Comparison of ENCODE assay signal across 35 cellular contexts in genomic region chrX:109667986-109668385, GRCh38.
"Had no signal": no experiment of that assay in that cellular context is flagged by ENCODE, and none has a peak within 500 bp of the region (broad histone marks: within the 10 kb centered on the region; RNA-seq: fewer than 3 reads in every experiment).

No MANE protein-coding gene starts in this region.

- H3K27me3 ChIP-seq: MG63 had no signal

- H3K4me2 ChIP-seq: KMS-11 had no signal

- DNase-seq: Karpas-422, Kasumi-1, KG1, MG63, MM.1S, MV-4-11, NCI-H1048, NCI-H1092, NCI-H1092 treated with DMSO at 0.1 percent for 48 hours, NCI-H1105, NCI-H1105 treated with DMSO at 0.1 percent for 48 hours, NCI-H1417, NCI-H1417 treated with DMSO at 0.1 percent for 48 hours, NCI-H1436, NCI-H1436 treated with DMSO at 0.1 percent for 48 hours, NCI-H146, NCI-H1694, NCI-H1694 treated with DMSO at 0.1 percent for 48 hours, NCI-H187, NCI-H187 treated with DMSO at 0.1 percent for 48 hours, NCI-H1930, NCI-H2029, NCI-H2029 treated with DMSO at 0.1 percent for 48 hours, NCI-H2081, NCI-H2081 treated with DMSO at 0.1 percent for 48 hours, NCI-H2107, NCI-H2171, NCI-H2171 treated with DMSO at 0.1 percent for 48 hours, NCI-H2227 treated with DMSO at 0.1 percent for 48 hours, NCI-H226, NCI-H345, NCI-H446, NCI-H446 treated with DMSO at 0.1 percent for 48 hours, NCI-H510A had no signal

- H3K27ac ChIP-seq: KMS-11 had no signal

- H3K9ac ChIP-seq: KMS-11 had no signal

- H3K9me3 ChIP-seq: MG63 had no signal

- H3K4me3 ChIP-seq: MG63 had no signal
